In the genomic region with DNA sequence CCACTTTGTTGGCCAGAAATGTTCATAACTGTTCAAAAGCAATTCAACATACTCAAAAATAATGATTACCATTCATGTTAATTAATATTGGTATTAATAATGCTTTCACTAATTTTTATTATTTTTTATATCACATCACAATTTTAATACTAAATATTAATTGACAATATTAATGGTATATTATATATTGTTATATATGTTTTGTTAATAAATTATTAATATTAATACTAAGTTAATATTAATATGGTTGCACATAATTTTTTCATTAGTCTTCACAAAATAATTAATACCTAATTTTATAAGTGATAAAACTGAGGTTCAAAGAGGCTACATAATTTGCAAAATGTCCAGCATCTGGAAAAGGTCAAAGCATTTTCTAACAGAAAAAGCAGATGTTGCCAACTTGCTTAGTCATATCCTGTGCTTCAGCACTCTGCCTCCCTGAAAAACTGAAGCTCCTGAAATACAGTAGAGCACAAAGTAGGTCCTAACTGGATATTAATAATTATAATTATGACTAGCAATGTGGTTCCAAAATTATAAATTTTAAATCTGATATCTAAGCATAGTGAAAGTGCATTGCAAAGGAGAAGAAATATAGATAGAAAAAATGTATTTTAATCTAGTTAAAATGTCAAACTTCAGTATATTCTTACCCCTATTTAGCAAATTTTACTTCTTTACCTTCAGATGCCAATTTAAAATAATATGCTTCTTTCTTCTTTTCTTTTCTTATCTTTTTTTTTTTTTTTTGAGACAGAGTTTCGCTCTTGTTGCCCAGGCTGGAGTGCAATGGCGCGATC, we compare ENCODE assay signal across 11 cellular contexts.
A peak's percentile ranks its signal among the peaks of the same experiment; 100 is the strongest.
DNase-seq lines count a peak whose midpoint lies in the region; ATAC-seq and TF ChIP-seq lines count a peak whose summit lies in the region.
"Had no signal": no experiment of that assay in that cellular context is flagged by ENCODE, and none has a peak within 500 bp of the region (broad histone marks: within the 10 kb centered on the region; RNA-seq: fewer than 3 reads in every experiment).

No MANE protein-coding gene starts in this region.

- no peak for ATAC-seq in activated T-cell treated with anti-CD3 and anti-CD28 coated beads, Interleukin-2, amount 50 U/mL, for 72 hours (replicated peaks in 1 of 2)
- no peak for ATAC-seq in effector memory CD8-positive, alpha-beta T cell (replicated peaks)
- no peak for ATAC-seq in activated CD4-positive, alpha-beta T cell treated with anti-CD3 and anti-CD28 coated beads for 36 hours
- ATAC-seq in CD8-positive, alpha-beta T cell: no peak
- ATAC-seq: gastrocnemius medialis had no signal

- no peak overlapping the region for H3K27ac Mint-ChIP-seq in activated T-cell treated with anti-CD3 and anti-CD28 coated beads, Interleukin-2, amount 50 U/mL, for 72 hours
- peak overlapping the region; percentile 76 to 78 for H3K27ac Mint-ChIP-seq in effector memory CD8-positive, alpha-beta T cell
- H3K27ac Mint-ChIP-seq in activated CD4-positive, alpha-beta T cell treated with anti-CD3 and anti-CD28 coated beads for 36 hours: no peak overlapping the region
- no peak overlapping the region for H3K27ac Mint-ChIP-seq in CD8-positive, alpha-beta T cell

- peak overlapping the region in 5 of 8 donors; percentile 24 to 78 (median 56) for H3K27ac ChIP-seq in spleen
- no peak overlapping the region for H3K27ac ChIP-seq in CD8-positive, alpha-beta T cell (ENCODE audit: low read depth, low read length)
- H3K27ac ChIP-seq: gastrocnemius medialis had no signal

- TF ChIP-seq CTCF in spleen (IDR thresholded peaks at IDR 0.05 in 8 of 11, conservative IDR thresholded peaks at IDR 0.05 in 3 of 11): no peak
- TF ChIP-seq CTCF in CD8-positive, alpha-beta T cell (IDR thresholded peaks at IDR 0.05): no peak

- no peak for DNase-seq in activated T-cell treated with anti-CD3 and anti-CD28 coated beads, Interleukin-2, amount 50 U/mL, for 72 hours
- no peak for DNase-seq in activated T-cell treated with anti-CD3 and anti-CD28 coated beads, Interleukin-2, amount 50 U/mL, for 1 hour
- DNase-seq in RPMI8226 (peak; percentile 71), spleen (no peak), iPS-NIHi11 (ENCODE audit: low spot score) (no peak)
- no peak for DNase-seq in effector memory CD8-positive, alpha-beta T cell
- no peak for DNase-seq in activated CD4-positive, alpha-beta T cell treated with anti-CD3 and anti-CD28 coated beads for 36 hours
- DNase-seq in CD8-positive, alpha-beta T cell: no peak
- DNase-seq: activated CD4-positive, alpha-beta T cell treated with anti-CD3 and anti-CD28 coated beads for 48 hours; gastrocnemius medialis had no signal

- POLR2A ChIA-PET in activated CD4-positive, alpha-beta T cell treated with anti-CD3 and anti-CD28 coated beads for 36 hours (lab: Charles Lee): no interaction called here
- POLR2A ChIA-PET in CD8-positive, alpha-beta T cell (lab: Charles Lee): no interaction called here

- peaks cover 0 to 5% (median 0%) of the 10 kb centered on the region in 8 donors for H3K9me3 ChIP-seq in spleen
- no peaks in the 10 kb centered on the region for H3K9me3 ChIP-seq in CD8-positive, alpha-beta T cell (ENCODE audit: low read length)
- H3K9me3 ChIP-seq: gastrocnemius medialis had no signal

- H3K27me3 ChIP-seq in spleen (replicated peaks in 1 of 7): no peaks in the 10 kb centered on the region
- H3K27me3 ChIP-seq in CD8-positive, alpha-beta T cell (ENCODE audit: insufficient read depth, low read length): no peaks in the 10 kb centered on the region
- H3K27me3 ChIP-seq: gastrocnemius medialis had no signal

- no peaks in the 10 kb centered on the region for H3K36me3 ChIP-seq in spleen
- H3K36me3 ChIP-seq in CD8-positive, alpha-beta T cell (ENCODE audit: insufficient read depth, low read length): no peaks in the 10 kb centered on the region
- H3K36me3 ChIP-seq: gastrocnemius medialis had no signal

- no peak for TF ChIP-seq POLR2A in spleen (IDR thresholded peaks at IDR 0.05)

- H3K36me3 Mint-ChIP-seq in activated T-cell treated with anti-CD3 and anti-CD28 coated beads, Interleukin-2, amount 50 U/mL, for 72 hours (ENCODE audit: insufficient read depth in 2 of 2): no peaks in the 10 kb centered on the region
- no peaks in the 10 kb centered on the region for H3K36me3 Mint-ChIP-seq in effector memory CD8-positive, alpha-beta T cell (ENCODE audit: insufficient read depth)
- H3K36me3 Mint-ChIP-seq in activated CD4-positive, alpha-beta T cell treated with anti-CD3 and anti-CD28 coated beads for 36 hours (ENCODE audit: low read depth): peaks cover 3% of the 10 kb centered on the region
- H3K36me3 Mint-ChIP-seq in CD8-positive, alpha-beta T cell: peaks cover 5% of the 10 kb centered on the region

- H3K4me1 ChIP-seq in spleen: peaks cover 14 to 32% (median 26%) of the 10 kb centered on the region in 6 donors
- H3K4me1 ChIP-seq in CD8-positive, alpha-beta T cell (ENCODE audit: insufficient read depth, low read length): no peaks in the 10 kb centered on the region

- H3K4me3 Mint-ChIP-seq in activated T-cell treated with anti-CD3 and anti-CD28 coated beads, Interleukin-2, amount 50 U/mL, for 72 hours: peak overlapping the region; percentile 53 to 80
- H3K4me3 Mint-ChIP-seq in effector memory CD8-positive, alpha-beta T cell: peak overlapping the region in 1 of 2 donors; percentile 40
- H3K4me3 Mint-ChIP-seq in activated CD4-positive, alpha-beta T cell treated with anti-CD3 and anti-CD28 coated beads for 36 hours: no peak overlapping the region
- H3K4me3 Mint-ChIP-seq in CD8-positive, alpha-beta T cell: no peak overlapping the region

- intact Hi-C loops in spleen (cut with DNase I; ENCODE audit: low total_unique reads): no loop called here
- intact Hi-C loops in activated CD4-positive, alpha-beta T cell treated with anti-CD3 and anti-CD28 coated beads for 36 hours (cut with DNase I, micrococcal nuclease): loop anchor here in 1 of 2 experiments (2.0 to 5.0 kb wide), 2 partner anchors 32 to 123 kb away; a partner anchor contains a TSS
- intact Hi-C loops in CD8-positive, alpha-beta T cell (cut with DNase I, micrococcal nuclease): no loop called here

- peaks cover 23% of the 10 kb centered on the region for H3K4me1 Mint-ChIP-seq in activated T-cell treated with anti-CD3 and anti-CD28 coated beads, Interleukin-2, amount 50 U/mL, for 72 hours (ENCODE audit: low read depth)
- peaks cover 9 to 15% of the 10 kb centered on the region in 2 donors for H3K4me1 Mint-ChIP-seq in effector memory CD8-positive, alpha-beta T cell (ENCODE audit: low read depth in 2 of 2)
- H3K4me1 Mint-ChIP-seq in activated CD4-positive, alpha-beta T cell treated with anti-CD3 and anti-CD28 coated beads for 36 hours: peaks cover 29% of the 10 kb centered on the region
- H3K4me1 Mint-ChIP-seq in CD8-positive, alpha-beta T cell (ENCODE audit: low read depth): peaks cover 24% of the 10 kb centered on the region

- 91 to 98% (median 95%) methylated on average over 3 of the region's 3 CpGs for WGBS in spleen, 5 donors

- no peaks in the 10 kb centered on the region for H3K9me3 Mint-ChIP-seq in activated T-cell treated with anti-CD3 and anti-CD28 coated beads, Interleukin-2, amount 50 U/mL, for 72 hours
- no peaks in the 10 kb centered on the region for H3K9me3 Mint-ChIP-seq in effector memory CD8-positive, alpha-beta T cell
- H3K9me3 Mint-ChIP-seq in activated CD4-positive, alpha-beta T cell treated with anti-CD3 and anti-CD28 coated beads for 36 hours (ENCODE audit: low read depth): peaks cover 2% of the 10 kb centered on the region
- no peaks in the 10 kb centered on the region for H3K9me3 Mint-ChIP-seq in CD8-positive, alpha-beta T cell

- CTCF ChIA-PET in activated CD4-positive, alpha-beta T cell treated with anti-CD3 and anti-CD28 coated beads for 36 hours (lab: Charles Lee): no interaction called here
- CTCF ChIA-PET in CD8-positive, alpha-beta T cell (lab: Charles Lee): no interaction called here

- H3K4me3 ChIP-seq in spleen: no peak overlapping the region
- no peak overlapping the region for H3K4me3 ChIP-seq in CD8-positive, alpha-beta T cell (ENCODE audit: low read depth, low read length)
- H3K4me3 ChIP-seq: gastrocnemius medialis, skin epidermis had no signal

- no peaks in the 10 kb centered on the region for H3K27me3 Mint-ChIP-seq in activated T-cell treated with anti-CD3 and anti-CD28 coated beads, Interleukin-2, amount 50 U/mL, for 72 hours (ENCODE audit: low read depth)
- no peaks in the 10 kb centered on the region for H3K27me3 Mint-ChIP-seq in effector memory CD8-positive, alpha-beta T cell
- no peaks in the 10 kb centered on the region for H3K27me3 Mint-ChIP-seq in activated CD4-positive, alpha-beta T cell treated with anti-CD3 and anti-CD28 coated beads for 36 hours
- H3K27me3 Mint-ChIP-seq in CD8-positive, alpha-beta T cell (ENCODE audit: low read depth): no peaks in the 10 kb centered on the region

Comparison
In these comparisons a context has a peak if more than half of its experiments do, and no peak if none do; other contexts are left out.
1. H3K27ac Mint-ChIP-seq: peak in effector memory CD8-positive, alpha-beta T cell (2 of 2); none in activated T-cell treated with anti-CD3 and anti-CD28 coated beads, Interleukin-2, amount 50 U/mL, for 72 hours (single experiment), activated CD4-positive, alpha-beta T cell treated with anti-CD3 and anti-CD28 coated beads for 36 hours (single experiment) and CD8-positive, alpha-beta T cell (single experiment).
2. H3K4me3 Mint-ChIP-seq: peak in activated T-cell treated with anti-CD3 and anti-CD28 coated beads, Interleukin-2, amount 50 U/mL, for 72 hours (2 of 2); none in activated CD4-positive, alpha-beta T cell treated with anti-CD3 and anti-CD28 coated beads for 36 hours (single experiment) and CD8-positive, alpha-beta T cell (single experiment).